In genomic region chr5:72837524-72838096, GRCh38 we compare ENCODE assay signal across 20 cellular contexts. TPM values are rescaled to one million over a fixed set of nuclear protein-coding genes. Genes with fewer than 3 reads are reported as not detected.
DNase-seq lines count a peak whose midpoint lies in the region; ATAC-seq, FAIRE-seq and TF ChIP-seq lines count a peak whose summit lies in the region.
"Had no signal": no experiment of that assay in that cellular context is flagged by ENCODE, and none has a peak within 500 bp of the region (broad histone marks: within the 10 kb centered on the region; RNA-seq: fewer than 3 reads in every experiment).

No MANE protein-coding gene starts in this region.

- POLR2A ChIA-PET in K562 (lab: Yijun Ruan, JAX): interaction anchor here (1.0 to 1.4 kb wide), 2 partner anchors 9 to 20 kb away, joined by 4 to 5 read pairs; no protein-coding TSS in a partner anchor

- H3K27me3 ChIP-seq in K562 (ENCODE audit: control insufficient read depth in 2 of 2, insufficient read depth in 2 of 2, low read length in 2 of 2) (no peaks in the 10 kb centered on the region), small intestine (ENCODE audit: control insufficient read depth in 2 of 2, insufficient read depth in 2 of 2, low read length in 2 of 2) (no peaks in the 10 kb centered on the region), H7 (ENCODE audit: control insufficient read depth, insufficient read depth, low read length) (no peaks in the 10 kb centered on the region), foreskin keratinocyte (no peaks in the 10 kb centered on the region)
- H3K27me3 ChIP-seq: SJSA1, vagina had no signal

- H4K20me1 ChIP-seq in K562 (replicated peaks; ENCODE audit: control insufficient read depth, insufficient read depth, low read length): no peaks in the 10 kb centered on the region; the same call in 1 of the 2 replicates

- in situ Hi-C loops in K562 (cut with MboI): no loop called here

- no peaks in the 10 kb centered on the region for H3K9me1 ChIP-seq in K562 (ENCODE audit: control insufficient read depth, insufficient read depth, low read length)

- TF ChIP-seq CTCF in D721Med (IDR thresholded peaks at IDR 0.05; ENCODE audit: insufficient read depth, missing control alignments) (no peak), K562 (IDR thresholded peaks at IDR 0.05 in 2 of 3, conservative IDR thresholded peaks at IDR 0.05 in 1 of 3; ENCODE audit: insufficient read depth in 2 of 3, low read depth in 1 of 3, low read length in 3 of 3) (no peak), foreskin keratinocyte (conservative IDR thresholded peaks at IDR 0.05) (no peak)

- no peaks in the 10 kb centered on the region for H3K36me3 ChIP-seq in K562 (ENCODE audit: control insufficient read depth, insufficient read depth, low read length)
- no peaks in the 10 kb centered on the region for H3K36me3 ChIP-seq in small intestine (ENCODE audit: control insufficient read depth in 2 of 2, insufficient read depth in 2 of 2, low read length in 2 of 2)
- no peaks in the 10 kb centered on the region for H3K36me3 ChIP-seq in H7 (replicated peaks; ENCODE audit: control insufficient read depth, insufficient read depth, low read length)
- H3K36me3 ChIP-seq: vagina had no signal

- no peak overlapping the region for H3K4me2 ChIP-seq in K562 (ENCODE audit: insufficient read depth, low read length)
- H3K4me2 ChIP-seq: smooth muscle cell had no signal

- H3K4me3 ChIP-seq in K562 (no peak overlapping the region), small intestine (ENCODE audit: low read depth in 1 of 2, low read length in 2 of 2) (no peak overlapping the region), H7 (ENCODE audit: insufficient read depth, low read depth, low read length) (no peak overlapping the region)
- H3K4me3 ChIP-seq: SJSA1, smooth muscle cell, vagina had no signal

- 34% methylated on average over 4 of the region's 4 CpGs for WGBS in K562 (ENCODE audit: insufficient coverage, low coverage, missing lambda C conversion rate)
- 21 to 61% (median 43%) methylated on average over 4 of the region's 4 CpGs for WGBS in small intestine, 3 donors

- no TSS peak for BruUV-seq in K562 (replicated peaks; lab: Mats Ljungman, UMichigan)

- no peak overlapping the region for H3K9ac ChIP-seq in K562 (ENCODE audit: insufficient read depth in 1 of 2, low read depth in 2 of 2, low read length in 2 of 2)

- no peaks in the 10 kb centered on the region for H3K79me2 ChIP-seq in K562 (ENCODE audit: control insufficient read depth, insufficient read depth, low read length)

- H3K27ac ChIP-seq in K562 (ENCODE audit: extremely low read depth, low read depth, low read length) (no peak overlapping the region), small intestine (ENCODE audit: low read depth in 1 of 2, low read length in 1 of 2) (no peak overlapping the region), foreskin keratinocyte (no peak overlapping the region)
- H3K27ac ChIP-seq: SJSA1, vagina had no signal

- DNase-seq in D721Med (ENCODE audit: insufficient read length, low spot score) (no peak), K562 (ENCODE audit: extremely low read depth in 1 of 4, low spot score in 3 of 4) (no peak), kidney tubule cell (ENCODE audit: low spot score) (peak; percentile 83), small intestine (peak; percentile 14), H7 (no peak), foreskin keratinocyte (no peak), H54 (ENCODE audit: insufficient read length, low spot score) (no peak)
- DNase-seq: activated CD4-positive, alpha-beta T cell treated with anti-CD3 and anti-CD28 coated beads for 36 hours; activated CD8-positive, alpha-beta memory T cell treated with anti-CD3 and anti-CD28 coated beads for 24 hours; activated T-cell treated with anti-CD3 and anti-CD28 coated beads, Interleukin-2, amount 50 U/mL, for 24 hours; CD8-positive, alpha-beta T cell; cortex of kidney; GOT3; Karpas-422; mammary epithelial cell; NCI-H187 had no signal

- peak; percentile 11 for FAIRE-seq in D721Med (lab: Jason Lieb, UNC)
- FAIRE-seq in K562 (lab: Jason Lieb, UNC): peak; percentile 23
- FAIRE-seq in small intestine (lab: Jason Lieb, UNC): no peak
- no peak for FAIRE-seq in H54 (lab: Jason Lieb, UNC)

- TF ChIP-seq POLR2A in K562 (conservative IDR thresholded peaks at IDR 0.05) (no peak), H54 (IDR thresholded peaks at IDR 0.05; ENCODE audit: low read depth, low read length) (no peak)

- H3K9me3 ChIP-seq in K562 (replicated peaks; ENCODE audit: control insufficient read depth, insufficient read depth, low read depth, low read length): no peaks in the 10 kb centered on the region
- no peaks in the 10 kb centered on the region for H3K9me3 ChIP-seq in small intestine (ENCODE audit: control insufficient read depth, low read depth)
- H3K9me3 ChIP-seq: SJSA1, vagina had no signal

- no peak for ATAC-seq in K562
- no peak for ATAC-seq in foreskin keratinocyte
- ATAC-seq: activated CD4-positive, alpha-beta T cell treated with anti-CD3 and anti-CD28 coated beads for 36 hours; CD8-positive, alpha-beta T cell; stimulated activated effector memory CD8-positive, alpha-beta T cell treated with anti-CD3 and anti-CD28 coated beads, Interleukin-12 subunit alpha, Interleukin-12 subunit beta, amount 100 ng/mL, for 72 hours had no signal

- no peak for TF ChIP-seq EP300 in K562 (IDR thresholded peaks at IDR 0.05; ENCODE audit: low read length)

- CTCF ChIA-PET in K562 (lab: Yijun Ruan, JAX; ENCODE audit: low intra/inter-chr PET ratio): no interaction called here

- no peak for TF ChIP-seq RAD21 in K562 (CRISPR knock-in tag; conservative IDR thresholded peaks at IDR 0.05 in 1 of 2, IDR thresholded peaks at IDR 0.05 in 1 of 2)

- H2AFZ ChIP-seq in K562 (ENCODE audit: low read depth, low read length): no peak overlapping the region

- H3K4me1 ChIP-seq in K562 (replicated peaks in 1 of 2; ENCODE audit: control insufficient read depth in 2 of 2, insufficient read depth in 2 of 2, low read length in 2 of 2) (peaks cover 4 to 12% of the 10 kb centered on the region in 2 experiments; a peak in 3 of 5 replicates), small intestine (ENCODE audit: control insufficient read depth in 2 of 2, insufficient read depth in 1 of 2, low read depth in 1 of 2, low read length in 1 of 2) (no peaks in the 10 kb centered on the region), foreskin keratinocyte (peaks cover 13% of the 10 kb centered on the region)

- intact Hi-C loops in K562 (cut with micrococcal nuclease): no loop called here

TF ChIP-seq in K562, 482 proteins besides CTCF, POLR2A, EP300 and RAD21:
- TF ChIP-seq MITF (IDR thresholded peaks at IDR 0.05): no peak
- peak; percentile 35 for TF ChIP-seq RBM25 (IDR thresholded peaks at IDR 0.05; ENCODE audit: low read depth, low read length, severe bottlenecking)
TF ChIP-seq in K562: peak in this region for 1.

RNA-seq across cellular contexts. Expression of gene TNPO1, which starts 21.1 kb away (rescaled TPM):
- 54.6 and 209 TPM in 2 replicates for total RNA-seq in K562 (2011; cell fraction: chromatin; rRNA removed; ENCODE audit: low replicate concordance)
- 33.4 and 34.5 TPM in 2 replicates for total RNA-seq in K562 (2011; cell fraction: nucleolus; rRNA removed)
- total RNA-seq in K562 (2011; cell fraction: nucleoplasm; rRNA removed): 47.5 and 61.9 TPM in 2 replicates
- 114 and 120 TPM in 2 replicates for total RNA-seq in K562 (2014; rRNA removed)
- 160 and 174 TPM in 2 replicates for total RNA-seq in K562 (2014; rRNA removed; fragmentation: Illumina TruSeq; extraction: Trizol)
- 166 and 176 TPM in 2 replicates for total RNA-seq in K562 (2015; rRNA removed; fragmentation: Illumina TruSeq; extraction: Trizol)
- total RNA-seq in K562 (2021): 124 and 127 TPM in 2 replicates
- 61.4 and 79.1 TPM in 2 replicates for polyA plus RNA-seq in K562 (2011; rRNA removed)
- polyA plus RNA-seq in K562 (2011; cell fraction: cytosol; rRNA removed): 34.5 and 43.6 TPM in 2 replicates
- 29.5 and 30.0 TPM in 2 replicates for polyA plus RNA-seq in K562 (2011; cell fraction: nucleus; rRNA removed)
- 36.9 and 59.5 TPM in 2 replicates for polyA plus RNA-seq in K562 (2012)
- 97.5 and 97.9 TPM in 2 replicates for polyA plus RNA-seq in K562 (2014; fragmentation: Illumina TruSeq; extraction: Trizol)
- 10 to 100 TPM; 20.8 to 50.0 TPM for polyA plus RNA-seq in K562 (2014; fragmentation: Nextera tagmentation; extraction: Ambion mirVana)
- polyA plus RNA-seq in K562 (2014; rRNA removed): 52.0 and 57.9 TPM in 2 replicates
- polyA minus RNA-seq in K562 (2011; rRNA and poly(A)+ RNA removed): 636 and 709 TPM in 2 replicates
- 124 and 164 TPM in 2 replicates for polyA minus RNA-seq in K562 (2011; cell fraction: cytosol; rRNA and poly(A)+ RNA removed)
- 44.4 and 104 TPM in 2 replicates for polyA minus RNA-seq in K562 (2011; cell fraction: nucleus; rRNA and poly(A)+ RNA removed)
- polyA plus RNA-seq in small intestine: 10 to 100 TPM; 23.7 to 28.2 (median 27.0) TPM
- 173 and 181 TPM in 2 replicates for total RNA-seq in H7 (2014; rRNA removed; shearing (Covaris generic))
- 107 and 115 TPM in 2 replicates for total RNA-seq in foreskin keratinocyte
- 22.3 and 26.7 TPM in 2 replicates for polyA plus RNA-seq in foreskin keratinocyte

Comparison
In these comparisons a context has a peak if more than half of its experiments do, and no peak if none do; other contexts are left out.
1. DNase-seq: peak in kidney tubule cell (single experiment) and small intestine (single experiment); none in D721Med (single experiment), K562 (0 of 4), H7 (single experiment), foreskin keratinocyte (0 of 2) and H54 (single experiment).